Comparison of ENCODE assay signal across 20 cellular contexts in genomic region chr2:37627715-37628114, GRCh38. TPM values are rescaled to one million over a fixed set of nuclear protein-coding genes. Genes with fewer than 3 reads are reported as not detected.
DNase-seq lines count a peak whose midpoint lies in the region; ATAC-seq and TF ChIP-seq lines count a peak whose summit lies in the region.
"Had no signal": no experiment of that assay in that cellular context is flagged by ENCODE, and none has a peak within 500 bp of the region (broad histone marks: within the 10 kb centered on the region; RNA-seq: fewer than 3 reads in every experiment).

No MANE protein-coding gene starts in this region.

- H3K27ac Mint-ChIP-seq in activated CD4-positive, alpha-beta T cell treated with anti-CD3 and anti-CD28 coated beads for 36 hours: peak overlapping the region; percentile 40

- H3K4me3 ChIP-seq in psoas muscle (no peak overlapping the region), right atrium auricular region (no peak overlapping the region)
- H3K4me3 ChIP-seq: BLaER1, esophagus squamous epithelium, MG63, prostate gland, spleen, testis had no signal

- no peak for DNase-seq in activated CD4-positive, alpha-beta T cell treated with anti-CD3 and anti-CD28 coated beads for 36 hours
- DNase-seq in activated CD4-positive, alpha-beta T cell treated with anti-CD3 and anti-CD28 coated beads, Interleukin-2, amount 50 U/mL, for 48 hours: no peak
- peak; percentile 80 for DNase-seq in LHCN-M2 (ENCODE audit: low read depth)
- DNase-seq in epithelial cell of prostate (ENCODE audit: low read depth, low spot score): no peak
- no peak for DNase-seq in psoas muscle
- no peak for DNase-seq in right atrium auricular region (ENCODE audit: low spot score)
- DNase-seq in SIG-M5 treated with dmso at 0.1 percent for 504 hours (lab: John Stamatoyannopoulos, UW; ENCODE audit: unreplicated experiment): no peak
- no peak for DNase-seq in GDM1 (lab: John Stamatoyannopoulos, UW)
- DNase-seq: activated CD4-positive, alpha-beta T cell treated with anti-CD3 and anti-CD28 coated beads, Interleukin-2, amount 50 U/mL, for 1 hour; esophagus squamous epithelium; GOT3; MG63; NCI-H1694 treated with DMSO at 0.1 percent for 48 hours; NCI-H345; spleen; stimulated activated CD8-positive, alpha-beta memory T cell treated with anti-CD3 and anti-CD28 coated beads, Interleukin-4, amount 100 ng/mL, for 48 hours; testis had no signal

- no peak overlapping the region for H3K4me3 Mint-ChIP-seq in activated CD4-positive, alpha-beta T cell treated with anti-CD3 and anti-CD28 coated beads for 36 hours

- peaks cover 84% of the 10 kb centered on the region for H3K4me1 Mint-ChIP-seq in activated CD4-positive, alpha-beta T cell treated with anti-CD3 and anti-CD28 coated beads for 36 hours

- no peaks in the 10 kb centered on the region for H3K9me3 ChIP-seq in psoas muscle
- H3K9me3 ChIP-seq in right atrium auricular region: no peaks in the 10 kb centered on the region
- H3K9me3 ChIP-seq: BLaER1, esophagus squamous epithelium, MG63, prostate gland, spleen, testis had no signal

- H3K27ac ChIP-seq in epithelial cell of prostate (peak overlapping the region; percentile 38), psoas muscle (peak overlapping the region; percentile 74), right atrium auricular region (no peak overlapping the region)
- H3K27ac ChIP-seq: BLaER1, esophagus squamous epithelium, prostate gland, testis had no signal

- no peak for TF ChIP-seq CTCF in psoas muscle (IDR thresholded peaks at IDR 0.05)
- TF ChIP-seq CTCF in right atrium auricular region (IDR thresholded peaks at IDR 0.05): no peak

- no peaks in the 10 kb centered on the region for H3K27me3 ChIP-seq in psoas muscle (ENCODE audit: insufficient read depth in 3 of 3, low read length in 2 of 3)
- H3K27me3 ChIP-seq in right atrium auricular region: no peaks in the 10 kb centered on the region
- H3K27me3 ChIP-seq: BLaER1, esophagus squamous epithelium, MG63, spleen, testis had no signal

- intact Hi-C loops in activated CD4-positive, alpha-beta T cell treated with anti-CD3 and anti-CD28 coated beads for 36 hours (cut with DNase I, micrococcal nuclease): no loop called here
- intact Hi-C loops in psoas muscle (cut with DNase I): no loop called here

- POLR2A ChIA-PET in activated CD4-positive, alpha-beta T cell treated with anti-CD3 and anti-CD28 coated beads for 36 hours (lab: Charles Lee): interaction anchor here (0.6 to 0.7 kb wide), 2 partner anchors 85 to 308 kb away, joined by 3 to 4 read pairs; no protein-coding TSS in a partner anchor

- peaks cover 60% of the 10 kb centered on the region for H3K4me1 ChIP-seq in psoas muscle
- H3K4me1 ChIP-seq in right atrium auricular region: peaks cover 0 to 20% of the 10 kb centered on the region in 2 donors
- H3K4me1 ChIP-seq: prostate gland had no signal

- H3K36me3 ChIP-seq in psoas muscle (ENCODE audit: insufficient read depth in 1 of 2, low read depth in 1 of 2) (no peaks in the 10 kb centered on the region), right atrium auricular region (no peaks in the 10 kb centered on the region)
- H3K36me3 ChIP-seq: BLaER1, esophagus squamous epithelium, MG63, prostate gland, spleen had no signal

- ATAC-seq in activated CD4-positive, alpha-beta T cell treated with anti-CD3 and anti-CD28 coated beads for 36 hours: no peak
- no peak for ATAC-seq in psoas muscle
- ATAC-seq: HepG2 had no signal

- CTCF ChIA-PET in activated CD4-positive, alpha-beta T cell treated with anti-CD3 and anti-CD28 coated beads for 36 hours (lab: Charles Lee): interaction anchor here (0.6 to 1.0 kb wide), 2 partner anchors 26 to 489 kb away, joined by 3 read pairs; no protein-coding TSS in a partner anchor

- peaks cover 3% of the 10 kb centered on the region for H3K9me3 Mint-ChIP-seq in activated CD4-positive, alpha-beta T cell treated with anti-CD3 and anti-CD28 coated beads for 36 hours (ENCODE audit: low read depth)

- no peaks in the 10 kb centered on the region for H3K27me3 Mint-ChIP-seq in activated CD4-positive, alpha-beta T cell treated with anti-CD3 and anti-CD28 coated beads for 36 hours

- peaks cover 3% of the 10 kb centered on the region for H3K36me3 Mint-ChIP-seq in activated CD4-positive, alpha-beta T cell treated with anti-CD3 and anti-CD28 coated beads for 36 hours (ENCODE audit: low read depth)

RNA-seq across cellular contexts. Expression of gene CDC42EP3, which starts 43.7 kb away (rescaled TPM):
- total RNA-seq in activated CD4-positive, alpha-beta T cell treated with anti-CD3 and anti-CD28 coated beads for 36 hours: 10 to 100 TPM; 16.4 to 25.2 TPM
- total RNA-seq in LHCN-M2 (2014; rRNA removed) (230 and 308 TPM in 2 replicates), psoas muscle (100 to 1,000 TPM in 1 of 4 donors, 10 to 100 TPM in 3; 50.9 to 174 (median 68.6) TPM), right atrium auricular region (100 to 1,000 TPM in 1 of 2 donors, 10 to 100 TPM in 1; 38.5 to 105 TPM)
- 222 TPM for polyA plus RNA-seq in LHCN-M2 (2012)
- polyA plus RNA-seq in psoas muscle: 10 to 100 TPM in 2 of 3 donors, 1 to 10 TPM in 1; 8.8 to 47.8 (median 32.5) TPM
- total RNA-seq: HepG2 had no signal

Comparison
In these comparisons a context has a peak if more than half of its experiments do, and no peak if none do; other contexts are left out.
1. H3K27ac ChIP-seq: peak in epithelial cell of prostate (single experiment) and psoas muscle (single experiment); none in right atrium auricular region (0 of 2).